18 cellular contexts compared by ENCODE assay signal in the genomic region with DNA sequence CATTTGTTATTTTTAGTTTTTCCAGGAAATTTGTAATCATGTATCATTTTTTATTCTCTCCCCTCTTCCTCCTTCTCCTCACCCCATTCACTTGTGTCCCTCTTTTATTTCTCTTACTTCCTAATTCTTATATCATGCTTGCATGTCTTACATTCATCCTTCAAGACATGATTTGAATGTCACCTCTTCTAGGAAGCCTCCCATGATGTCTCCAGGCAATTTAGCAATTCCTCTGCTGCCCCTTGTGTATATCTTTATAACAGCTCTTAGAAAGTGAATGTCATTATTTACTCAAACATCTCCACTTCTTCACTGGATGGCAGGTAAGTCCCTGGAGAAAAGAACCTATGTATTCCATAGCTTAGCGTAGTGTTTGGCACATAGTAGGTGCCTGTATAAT. TPM values are rescaled to one million over a fixed set of nuclear protein-coding genes. Genes with fewer than 3 reads are reported as not detected.
DNase-seq lines count a peak whose midpoint lies in the region; ATAC-seq, FAIRE-seq and TF ChIP-seq lines count a peak whose summit lies in the region.
"Had no signal": no experiment of that assay in that cellular context is flagged by ENCODE, and none has a peak within 500 bp of the region (broad histone marks: within the 10 kb centered on the region; RNA-seq: fewer than 3 reads in every experiment).

No MANE protein-coding gene starts in this region.

- H3K9me3 ChIP-seq in GM12878 (replicated peaks; ENCODE audit: control insufficient read depth, insufficient read depth, low read length): no peaks in the 10 kb centered on the region
- no peaks in the 10 kb centered on the region for H3K9me3 ChIP-seq in liver (ENCODE audit: control insufficient read depth in 4 of 4, low read length in 3 of 4)
- H3K9me3 ChIP-seq: heart left ventricle had no signal

- H3K4me3 Mint-ChIP-seq in Calu3 (ENCODE audit: low read depth, unreplicated experiment): no peak overlapping the region
- H3K4me3 Mint-ChIP-seq: stimulated activated memory B cell treated with anti-CD40 and anti-IgM and Interleukin-4, amounts not matched to agents 10 μg/mL and 1 μg/mL and 100 μg/mL, for 72 hours had no signal

- H3K27me3 Mint-ChIP-seq in Calu3 (ENCODE audit: unreplicated experiment): no peaks in the 10 kb centered on the region

- H3K4me1 Mint-ChIP-seq in Calu3 (ENCODE audit: low read depth, unreplicated experiment): peaks cover 49% of the 10 kb centered on the region

- POLR2A ChIA-PET in GM12878 (lab: Charles Lee): interaction anchor here (0.5 kb wide), 1 partner anchor 29 kb away, joined by 3 read pairs; no protein-coding TSS in a partner anchor

- RAD21 ChIA-PET in GM12878 (lab: Charles Lee; ENCODE audit: unreplicated experiment): interaction anchor here (1.0 to 1.4 kb wide), 3 partner anchors 28 to 1134 kb away, joined by 3 to 6 read pairs (median 4); no protein-coding TSS in a partner anchor

- in situ Hi-C loops in GM12878 (cut with MboI): loop anchor here (10.0 kb wide), 1 partner anchor 58 kb away; no protein-coding TSS in a partner anchor

- TF ChIP-seq CTCF in Calu3 (IDR thresholded peaks at IDR 0.05; ENCODE audit: unreplicated experiment) (peak; percentile 74), GM12878 (IDR thresholded peaks at IDR 0.05 in 2 of 3, conservative IDR thresholded peaks at IDR 0.05 in 1 of 3; ENCODE audit: control insufficient read depth in 2 of 3, extremely low read depth in 1 of 3, insufficient read depth in 1 of 3, low read depth in 3 of 3, low read length in 3 of 3) (peak in 2 of 3 experiments; percentile 14 to 19; a peak in 1 of 6 replicates), liver (IDR thresholded peaks at IDR 0.05; ENCODE audit: low read depth, low read length, missing input control) (no peak)

- H3K36me3 Mint-ChIP-seq in Calu3 (ENCODE audit: insufficient read depth, unreplicated experiment): peaks cover 96% of the 10 kb centered on the region

- H3K4me2 ChIP-seq in GM12878 (ENCODE audit: control insufficient read depth, insufficient read depth): no peak overlapping the region

- H3K4me3 ChIP-seq in GM12878 (no peak overlapping the region), liver (ENCODE audit: low read depth in 1 of 3, low read length in 3 of 3) (no peak overlapping the region)
- H3K4me3 ChIP-seq: heart left ventricle had no signal

- WGBS in GM12878 (ENCODE audit: insufficient coverage, insufficient replicate concordance, low lambda C conversion rate, missing lambda C conversion rate): 57% methylated on average over 1 of the region's 1 CpG
- WGBS in liver: 91% methylated on average over 1 of the region's 1 CpG

- FAIRE-seq in GM12878 (lab: Jason Lieb, UNC) (no peak), GM12891 (lab: Jason Lieb, UNC) (no peak)
- FAIRE-seq: endometrium, urothelium cell line had no signal

- H2AFZ ChIP-seq in GM12878 (ENCODE audit: control insufficient read depth, low read depth, low read length): no peak overlapping the region

- SMC1A ChIA-PET in GM12878 (lab: Charles Lee; ENCODE audit: uncharacterized antibody, unreplicated experiment): interaction anchor here (1.2 to 2.3 kb wide), 6 partner anchors 32 to 79 kb away, joined by 4 to 13 read pairs (median 6); no protein-coding TSS in a partner anchor

- H3K9me3 Mint-ChIP-seq in Calu3 (ENCODE audit: low read depth, unreplicated experiment): no peaks in the 10 kb centered on the region
- H3K9me3 Mint-ChIP-seq: stimulated activated memory B cell treated with anti-CD40 and anti-IgM and Interleukin-4, amounts not matched to agents 10 μg/mL and 1 μg/mL and 100 μg/mL, for 72 hours had no signal

- H4K20me1 ChIP-seq in GM12878 (ENCODE audit: control insufficient read depth, insufficient read depth): no peaks in the 10 kb centered on the region

- H3K27ac ChIP-seq in GM12878 (ENCODE audit: control insufficient read depth, insufficient read depth): no peak overlapping the region
- H3K27ac ChIP-seq in liver (ENCODE audit: low read depth in 1 of 2, low read length in 2 of 2): no peak overlapping the region
- H3K27ac ChIP-seq: heart left ventricle had no signal

- H3K27ac Mint-ChIP-seq in Calu3 (ENCODE audit: unreplicated experiment): peak overlapping the region; percentile 38
- H3K27ac Mint-ChIP-seq: stimulated activated memory B cell treated with anti-CD40 and anti-IgM and Interleukin-4, amounts not matched to agents 10 μg/mL and 1 μg/mL and 100 μg/mL, for 72 hours had no signal

- CTCF ChIA-PET in Calu3 (lab: Charles Lee): interaction anchor here (0.9 to 7.4 kb wide), 12 partner anchors 8 to 89 kb away, joined by 3 to 65 read pairs (median 10); a partner anchor contains a TSS
- CTCF ChIA-PET in GM12878 (lab: Yijun Ruan, JAX): interaction anchor here (0.6 to 1.9 kb wide), 5 partner anchors 13 to 96 kb away, joined by 4 to 5 read pairs (median 4); no protein-coding TSS in a partner anchor

- no peak for TF ChIP-seq EP300 in GM12878 (IDR thresholded peaks at IDR 0.05; ENCODE audit: borderline replicate concordance in 1 of 2, control insufficient read depth in 1 of 2, low read depth in 2 of 2, low read length in 2 of 2)

- H3K79me2 ChIP-seq in GM12878 (ENCODE audit: control insufficient read depth, insufficient read depth, low read length): no peaks in the 10 kb centered on the region

- H3K27me3 ChIP-seq in GM12878 (replicated peaks in 1 of 2; ENCODE audit: control insufficient read depth in 2 of 2, insufficient read depth in 2 of 2, low read length in 1 of 2) (peaks cover 0 to 8% of the 10 kb centered on the region in 2 experiments; a peak in 2 of 4 replicates), liver (ENCODE audit: control insufficient read depth in 4 of 4, insufficient read depth in 4 of 4, low read length in 3 of 4) (no peaks in the 10 kb centered on the region)

- TF ChIP-seq POLR2A in GM12878 (IDR thresholded peaks at IDR 0.05; ENCODE audit: low read depth, low read length) (no peak), GM12891 (IDR thresholded peaks at IDR 0.05; ENCODE audit: low read depth, low read length) (no peak)

- BruUV-seq in Calu3 (replicated peaks; lab: Mats Ljungman, UMichigan) (no TSS peak), GM12878 (replicated peaks; lab: Mats Ljungman, UMichigan) (no TSS peak)

- H3K36me3 ChIP-seq in GM12878 (ENCODE audit: control insufficient read depth in 2 of 2, insufficient read depth in 2 of 2, low read length in 1 of 2) (peaks cover 0 to 5% of the 10 kb centered on the region in 2 experiments; a peak in 2 of 4 replicates), liver (ENCODE audit: control insufficient read depth in 4 of 4, insufficient read depth in 3 of 4, low read depth in 1 of 4, low read length in 3 of 4) (peaks cover 0 to 7% (median 3%) of the 10 kb centered on the region in 4 donors)
- H3K36me3 ChIP-seq: heart left ventricle had no signal

- peak; percentile 41 for ATAC-seq in GM12878
- no peak for ATAC-seq in HG03460 (IDR thresholded peaks at IDR 0.05; ENCODE audit: unreplicated experiment)
- ATAC-seq: heart left ventricle; stimulated activated memory B cell treated with anti-CD40 and anti-IgM and Interleukin-4, amounts not matched to agents 10 μg/mL and 1 μg/mL and 100 μg/mL, for 72 hours had no signal

- H3K9ac ChIP-seq in GM12878 (ENCODE audit: control insufficient read depth, insufficient read depth, low read length): no peak overlapping the region
- no peak overlapping the region for H3K9ac ChIP-seq in liver (ENCODE audit: low read depth in 1 of 2, low read length in 2 of 2)

- DNase-seq in Calu3 (no peak), LoVo (ENCODE audit: low spot score) (peak; percentile 18), GM12878 (ENCODE audit: low read depth, low spot score) (no peak), GM12891 (ENCODE audit: insufficient read length, low spot score) (no peak)
- no peak for DNase-seq in stimulated activated CD4-positive, alpha-beta T cell treated with anti-CD3 and anti-CD28 coated beads, Interleukin-4, amount 100 ng/mL, for 1 hour
- DNase-seq in activated CD8-positive, alpha-beta memory T cell treated with anti-CD3 and anti-CD28 coated beads for 24 hours: no peak
- DNase-seq: activated gamma-delta T cell treated with Interleukin-2 at 50 U/mL for 16 hours, GOT3, heart left ventricle, KBM-7, NCI-H2081, NCI-H748 treated with DMSO at 0.1 percent for 48 hours, SHP77 treated with DMSO at 0.1 percent for 48 hours had no signal

- intact Hi-C loops in Calu3 (cut with micrococcal nuclease; ENCODE audit: unreplicated experiment): no loop called here
- intact Hi-C loops in GM12878 (cut with micrococcal nuclease; ENCODE audit: unreplicated experiment): loop anchor here (5.0 kb wide), 1 partner anchor 35 kb away; no protein-coding TSS in a partner anchor

- H3K4me1 ChIP-seq in GM12878 (ENCODE audit: control insufficient read depth, insufficient read depth, low read length) (0 out of 2 replicates have a peak, but pooled peaks cover 3% of the 10 kb centered on the region), liver (ENCODE audit: control insufficient read depth in 4 of 4, insufficient read depth in 4 of 4, low read length in 3 of 4) (peaks cover 0 to 6% (median 1%) of the 10 kb centered on the region in 4 donors)

- TF ChIP-seq RAD21 in GM12878 (IDR thresholded peaks at IDR 0.05; ENCODE audit: insufficient read depth, low read depth, low read length) (0 out of 2 replicates have a peak, but pooled peaks have one; percentile 22), liver (IDR thresholded peaks at IDR 0.05) (peak; percentile 39 to 65)

TF ChIP-seq in GM12878, 131 proteins besides CTCF, POLR2A, EP300 and RAD21 (continues in another document):
- peak; percentile 95 for TF ChIP-seq SMARCA5 (IDR thresholded peaks at IDR 0.05)

TF ChIP-seq in GM12891, 5 proteins besides CTCF, POLR2A, EP300 and RAD21 (continues in another document):
- no peak for TF ChIP-seq POLR2AphosphoS5 (IDR thresholded peaks at IDR 0.05; ENCODE audit: low read depth, low read length)

RNA-seq across cellular contexts. Expression of a gene that starts 7.8 kb away (rescaled TPM):
- total RNA-seq in Calu3 (2022): 127 and 130 TPM in 2 replicates
- total RNA-seq in GM12878 (2013; cell fraction: nucleolus; rRNA removed): 6.5 and 7.0 TPM in 2 replicates
- total RNA-seq in GM12878 (2014; rRNA removed): 0.82 and 0.96 TPM in 2 replicates
- total RNA-seq in GM12878 (2014; rRNA removed; fragmentation: Illumina TruSeq; extraction: Trizol): 0.76 and 0.78 TPM in 2 replicates
- 2.6 and 2.7 TPM in 2 replicates for total RNA-seq in GM12878 (2021)
- 1.2 TPM for polyA plus RNA-seq in GM12878 (2011; ENCODE audit: low read depth)
- 7.3 and 12.7 TPM in 2 replicates for polyA plus RNA-seq in GM12878 (2011; rRNA removed)
- polyA plus RNA-seq in GM12878 (2011; cell fraction: cytosol; rRNA removed): 24.6 and 26.0 TPM in 2 replicates
- 33.4 and 44.8 TPM in 2 replicates for polyA plus RNA-seq in GM12878 (2011; cell fraction: nucleus; rRNA removed)
- polyA plus RNA-seq in GM12878 (2012): 1.6 and 2.2 TPM in 2 replicates
- polyA plus RNA-seq in GM12878 (2014; fragmentation: Illumina TruSeq; extraction: Trizol): 1.6 and 2.2 TPM in 2 replicates
- under 1 TPM; 0.51 to 0.93 TPM for polyA plus RNA-seq in GM12878 (2014; fragmentation: Nextera tagmentation; extraction: Ambion mirVana)
- 2.0 and 2.2 TPM in 2 replicates for polyA plus RNA-seq in GM12878 (2014; rRNA removed)
- polyA plus RNA-seq in GM12878 (2016; fragmentation: Nextera tagmentation; extraction: Ambion mirVana): 1 to 10 TPM; 1.6 to 2.3 TPM
- 16.3 and 30.9 TPM in 2 replicates for polyA minus RNA-seq in GM12878 (2011; rRNA and poly(A)+ RNA removed)
- 8.2 and 9.0 TPM in 2 replicates for polyA minus RNA-seq in GM12878 (2011; cell fraction: cytosol; rRNA and poly(A)+ RNA removed)
- polyA minus RNA-seq in GM12878 (2011; cell fraction: nucleus; rRNA and poly(A)+ RNA removed): 21.3 and 36.1 TPM in 2 replicates
- total RNA-seq in liver: 1 to 10 TPM; 1.6 to 3.8 TPM
- polyA plus RNA-seq in liver: 1 to 10 TPM; 5.2 to 5.7 TPM
- 2.9 TPM for polyA plus RNA-seq in GM12891 (2012; ENCODE audit: low read depth, missing spikeins)
- total RNA-seq: heart left ventricle had no signal
- polyA plus RNA-seq: heart left ventricle had no signal

Comparison
In these comparisons a context has a peak if more than half of its experiments do, and no peak if none do; other contexts are left out.
1. RNA of a gene that starts 7.8 kb away (total RNA-seq): 127 to 130 TPM in Calu3; 1.6 to 3.8 TPM in liver and 0.76 to 7.0 TPM in GM12878; every median in the first group is over 10 times any median in the second.